11 cellular contexts compared by ENCODE assay signal in genomic region chrX:44241551-44241950, GRCh38.
"Had no signal": no experiment of that assay in that cellular context is flagged by ENCODE, and none has a peak within 500 bp of the region (broad histone marks: within the 10 kb centered on the region; RNA-seq: fewer than 3 reads in every experiment).

No MANE protein-coding gene starts in this region.

- FAIRE-seq: HepG2, K562 had no signal

- H3K4me3 Mint-ChIP-seq: HFFc6 had no signal

- H3K27ac ChIP-seq: GM23248, HL-60 had no signal

- ATAC-seq: HCT116, HepG2, K562 had no signal

- H3K4me3 ChIP-seq: GM23248, HAP-1, K562 had no signal

- H3K9me3 Mint-ChIP-seq: HFFc6 had no signal

- H3K27ac Mint-ChIP-seq: HFFc6 had no signal

- H3K9me3 ChIP-seq: HAP-1 had no signal

- DNase-seq: GM23248, GOT3, H7, HFFc6, IMR-90, KG1 had no signal
